ENCODE assay signal across 8 cellular contexts in genomic region chr16:86575754-86576557, GRCh38. TPM values are rescaled to one million over a fixed set of nuclear protein-coding genes. Genes with fewer than 3 reads are reported as not detected.
DNase-seq lines count a peak whose midpoint lies in the region; ATAC-seq and TF ChIP-seq lines count a peak whose summit lies in the region.

No MANE protein-coding gene starts in this region.

- H3K27me3 Mint-ChIP-seq in nephron progenitor cell (ENCODE audit: low read depth, poor library complexity), result peaks cover 48% of the 10 kb centered on the region

- peak in 1 of 2 donors; percentile 11 for TF ChIP-seq POLR2A in uterus (IDR thresholded peaks at IDR 0.05)

- DNase-seq in NCI-H2171 treated with DMSO at 0.1 percent for 48 hours (lab: John Stamatoyannopoulos, UW), result peak; percentile 90
- DNase-seq in activated T-cell treated with anti-CD3 and anti-CD28 coated beads, Interleukin-2, amount 50 U/mL, for 48 hours, result peak; percentile 71
- peak; percentile 97 for DNase-seq in fibroblast of villous mesenchyme (ENCODE audit: low read depth)
- peak; percentile 94 for DNase-seq in nephron progenitor cell
- peak; percentile 35 to 47 for DNase-seq in uterus

- no peaks in the 10 kb centered on the region for H3K4me1 ChIP-seq in uterus

- H3K27ac Mint-ChIP-seq in nephron progenitor cell, result peak overlapping the region; percentile 98

- peaks cover 0 to 36% of the 10 kb centered on the region in 2 donors for H3K27me3 ChIP-seq in uterus

- H3K4me1 Mint-ChIP-seq in nephron progenitor cell, result peaks cover 91% of the 10 kb centered on the region

- no peaks in the 10 kb centered on the region for H3K36me3 ChIP-seq in uterus

- H3K36me3 Mint-ChIP-seq in nephron progenitor cell (ENCODE audit: low read depth), result peaks cover 28% of the 10 kb centered on the region

- ATAC-seq in HG03442 (IDR thresholded peaks at IDR 0.05; ENCODE audit: unreplicated experiment), result no peak
- ATAC-seq in HG02870 (IDR thresholded peaks at IDR 0.05; ENCODE audit: unreplicated experiment), result no peak

- no peak overlapping the region for H3K27ac ChIP-seq in uterus

- peak overlapping the region; percentile 96 for H3K4me3 Mint-ChIP-seq in nephron progenitor cell

- intact Hi-C loops in uterus (cut with DNase I; ENCODE audit: low total_unique reads), result no loop called here

- no peaks in the 10 kb centered on the region for H3K9me3 Mint-ChIP-seq in nephron progenitor cell

- peak overlapping the region; percentile 72 for H3K4me3 ChIP-seq in fibroblast of villous mesenchyme (ENCODE audit: low read depth, low read length)
- peak overlapping the region; percentile 13 to 14 for H3K4me3 ChIP-seq in uterus

- TF ChIP-seq CTCF in GM12872 (IDR thresholded peaks at IDR 0.05; ENCODE audit: insufficient read depth, low read depth, low read length), result peak; percentile 27; the same call in 1 of the 3 replicates
- TF ChIP-seq CTCF in fibroblast of villous mesenchyme (IDR thresholded peaks at IDR 0.05; ENCODE audit: insufficient read depth, low read depth, low read length), result peak; percentile 77
- peak; percentile 45 for TF ChIP-seq CTCF in nephron progenitor cell (IDR thresholded peaks at IDR 0.05)
- peak in 3 of 4 experiments; percentile 8 to 15 (median 13) for TF ChIP-seq CTCF in uterus (IDR thresholded peaks at IDR 0.05)

- H3K9me3 ChIP-seq in uterus, result no peaks in the 10 kb centered on the region

RNA-seq across cellular contexts. Expression of gene FOXL1, which starts 2.4 kb away (rescaled TPM):
- 0.86 and 3.5 TPM in 2 replicates for total RNA-seq in fibroblast of villous mesenchyme
- total RNA-seq in uterus, result 1 to 10 TPM in 1 of 4 donors, under 1 TPM in 2, not detected in 1; under 0.01 to 3.2 (median 0.76) TPM

RNA-seq across cellular contexts. Expression of gene FOXC2, which starts 9.3 kb away (rescaled TPM):
- total RNA-seq in fibroblast of villous mesenchyme, result 0.64 TPM in 1 of 2 replicates, not detected in the other
- 1 to 10 TPM in 1 of 4 donors, under 1 TPM in 1, not detected in 2; 0.21 to 2.6 TPM for total RNA-seq in uterus

RNA-seq across cellular contexts. Expression of gene MTHFSD, which starts 20.9 kb away (rescaled TPM):
- total RNA-seq in fibroblast of villous mesenchyme (11.6 and 14.7 TPM in 2 replicates), uterus (10 to 100 TPM in 2 of 4 donors, 1 to 10 TPM in 2; 2.9 to 26.0 (median 13.1) TPM)

Comparison
In these comparisons a context has a peak if more than half of its experiments do, and no peak if none do; other contexts are left out.
1. CTCF ChIP-seq: peak in every context shown above with its lines; median percentile 77 in fibroblast of villous mesenchyme; 45 in nephron progenitor cell; 27 in GM12872; 13 in uterus.
2. DNase-seq: peak in every context shown above with its lines; median percentile 97 in fibroblast of villous mesenchyme; 94 in nephron progenitor cell; 90 in NCI-H2171 treated with DMSO at 0.1 percent for 48 hours; 71 in activated T-cell treated with anti-CD3 and anti-CD28 coated beads, Interleukin-2, amount 50 U/mL, for 48 hours; 41 in uterus.